Comparison of ENCODE assay signal across 1 cellular context in the genomic region with DNA sequence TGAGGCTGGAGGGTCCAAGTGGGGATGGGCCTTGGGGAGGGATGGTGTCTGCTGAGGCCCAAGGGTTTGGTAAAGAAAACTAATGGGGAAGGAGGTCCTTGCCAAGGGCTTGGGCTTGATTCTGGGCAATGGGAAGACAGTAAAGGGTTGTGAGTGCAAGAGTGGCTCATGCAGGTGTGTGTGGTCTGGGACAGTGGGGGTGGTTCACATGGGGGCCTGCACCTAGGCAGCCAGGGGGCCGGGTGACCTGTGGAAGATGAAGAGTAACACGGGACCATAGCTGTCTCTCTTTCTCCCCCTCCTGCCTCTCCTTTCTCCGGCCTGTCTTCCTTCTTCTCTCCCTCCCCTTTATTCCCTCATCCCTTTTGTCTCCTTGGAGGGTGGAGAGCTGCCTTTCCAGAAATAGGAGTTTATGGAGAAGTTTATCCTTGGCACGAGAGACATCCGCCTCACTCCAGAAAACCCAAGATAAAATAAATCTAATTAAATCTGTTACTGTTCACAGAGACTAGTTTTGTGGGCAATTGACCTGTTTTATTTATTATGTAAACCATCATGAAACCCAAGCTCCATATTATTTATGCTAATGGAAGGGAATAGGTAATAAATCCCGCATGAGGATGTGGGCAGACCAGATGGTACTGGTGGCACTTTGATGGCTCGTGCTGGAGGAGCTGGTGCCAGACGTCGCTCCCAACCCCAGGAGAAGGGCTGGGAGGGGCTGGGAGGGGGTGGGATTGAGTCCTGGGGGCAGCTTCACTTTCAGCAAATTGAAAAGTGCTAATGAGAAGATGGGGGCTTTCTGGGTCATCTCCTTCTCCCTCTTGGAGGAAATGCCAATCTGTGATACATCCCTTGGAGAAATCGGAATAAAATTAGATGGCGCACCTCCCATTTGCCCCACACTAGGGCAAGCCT.
TF ChIP-seq lines count a peak whose summit lies in the region.

No MANE protein-coding gene starts in this region.

TF ChIP-seq in H1, 55 proteins besides CTCF, POLR2A, EP300 and RAD21 (continued from another document):
- TF ChIP-seq, protein P1, sequence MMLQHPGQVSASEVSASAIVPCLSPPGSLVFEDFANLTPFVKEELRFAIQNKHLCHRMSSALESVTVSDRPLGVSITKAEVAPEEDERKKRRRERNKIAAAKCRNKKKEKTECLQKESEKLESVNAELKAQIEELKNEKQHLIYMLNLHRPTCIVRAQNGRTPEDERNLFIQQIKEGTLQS (IDR thresholded peaks at IDR 0.05; ENCODE audit: insufficient read depth, low read depth, low read length) = no peak
- TF ChIP-seq RXRA (IDR thresholded peaks at IDR 0.05; ENCODE audit: insufficient read depth, low read depth, low read length) = no peak
- TF ChIP-seq NANOG (IDR thresholded peaks at IDR 0.05; ENCODE audit: insufficient read depth, low read depth, low read length, poor library complexity, severe bottlenecking) = no peak
- no peak for TF ChIP-seq CHD2 (IDR thresholded peaks at IDR 0.05; ENCODE audit: low read length)
- no peak for TF ChIP-seq POU5F1 (IDR thresholded peaks at IDR 0.05; ENCODE audit: low read depth, low read length)
- no peak for TF ChIP-seq SAP30 (IDR thresholded peaks at IDR 0.05; ENCODE audit: insufficient read depth, insufficient replicate concordance, low read length)
- TF ChIP-seq SIX5 (IDR thresholded peaks at IDR 0.05; ENCODE audit: low read depth, low read length) = no peak
- TF ChIP-seq, protein P2, sequence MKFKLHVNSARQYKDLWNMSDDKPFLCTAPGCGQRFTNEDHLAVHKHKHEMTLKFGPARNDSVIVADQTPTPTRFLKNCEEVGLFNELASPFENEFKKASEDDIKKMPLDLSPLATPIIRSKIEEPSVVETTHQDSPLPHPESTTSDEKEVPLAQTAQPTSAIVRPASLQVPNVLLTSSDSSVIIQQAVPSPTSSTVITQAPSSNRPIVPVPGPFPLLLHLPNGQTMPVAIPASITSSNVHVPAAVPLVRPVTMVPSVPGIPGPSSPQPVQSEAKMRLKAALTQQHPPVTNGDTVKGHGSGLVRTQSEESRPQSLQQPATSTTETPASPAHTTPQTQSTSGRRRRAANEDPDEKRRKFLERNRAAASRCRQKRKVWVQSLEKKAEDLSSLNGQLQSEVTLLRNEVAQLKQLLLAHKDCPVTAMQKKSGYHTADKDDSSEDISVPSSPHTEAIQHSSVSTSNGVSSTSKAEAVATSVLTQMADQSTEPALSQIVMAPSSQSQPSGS (IDR thresholded peaks at IDR 0.05; ENCODE audit: low read length) = no peak
- no peak for TF ChIP-seq SP2 (IDR thresholded peaks at IDR 0.05; ENCODE audit: low read length)
- TF ChIP-seq, protein P3, sequence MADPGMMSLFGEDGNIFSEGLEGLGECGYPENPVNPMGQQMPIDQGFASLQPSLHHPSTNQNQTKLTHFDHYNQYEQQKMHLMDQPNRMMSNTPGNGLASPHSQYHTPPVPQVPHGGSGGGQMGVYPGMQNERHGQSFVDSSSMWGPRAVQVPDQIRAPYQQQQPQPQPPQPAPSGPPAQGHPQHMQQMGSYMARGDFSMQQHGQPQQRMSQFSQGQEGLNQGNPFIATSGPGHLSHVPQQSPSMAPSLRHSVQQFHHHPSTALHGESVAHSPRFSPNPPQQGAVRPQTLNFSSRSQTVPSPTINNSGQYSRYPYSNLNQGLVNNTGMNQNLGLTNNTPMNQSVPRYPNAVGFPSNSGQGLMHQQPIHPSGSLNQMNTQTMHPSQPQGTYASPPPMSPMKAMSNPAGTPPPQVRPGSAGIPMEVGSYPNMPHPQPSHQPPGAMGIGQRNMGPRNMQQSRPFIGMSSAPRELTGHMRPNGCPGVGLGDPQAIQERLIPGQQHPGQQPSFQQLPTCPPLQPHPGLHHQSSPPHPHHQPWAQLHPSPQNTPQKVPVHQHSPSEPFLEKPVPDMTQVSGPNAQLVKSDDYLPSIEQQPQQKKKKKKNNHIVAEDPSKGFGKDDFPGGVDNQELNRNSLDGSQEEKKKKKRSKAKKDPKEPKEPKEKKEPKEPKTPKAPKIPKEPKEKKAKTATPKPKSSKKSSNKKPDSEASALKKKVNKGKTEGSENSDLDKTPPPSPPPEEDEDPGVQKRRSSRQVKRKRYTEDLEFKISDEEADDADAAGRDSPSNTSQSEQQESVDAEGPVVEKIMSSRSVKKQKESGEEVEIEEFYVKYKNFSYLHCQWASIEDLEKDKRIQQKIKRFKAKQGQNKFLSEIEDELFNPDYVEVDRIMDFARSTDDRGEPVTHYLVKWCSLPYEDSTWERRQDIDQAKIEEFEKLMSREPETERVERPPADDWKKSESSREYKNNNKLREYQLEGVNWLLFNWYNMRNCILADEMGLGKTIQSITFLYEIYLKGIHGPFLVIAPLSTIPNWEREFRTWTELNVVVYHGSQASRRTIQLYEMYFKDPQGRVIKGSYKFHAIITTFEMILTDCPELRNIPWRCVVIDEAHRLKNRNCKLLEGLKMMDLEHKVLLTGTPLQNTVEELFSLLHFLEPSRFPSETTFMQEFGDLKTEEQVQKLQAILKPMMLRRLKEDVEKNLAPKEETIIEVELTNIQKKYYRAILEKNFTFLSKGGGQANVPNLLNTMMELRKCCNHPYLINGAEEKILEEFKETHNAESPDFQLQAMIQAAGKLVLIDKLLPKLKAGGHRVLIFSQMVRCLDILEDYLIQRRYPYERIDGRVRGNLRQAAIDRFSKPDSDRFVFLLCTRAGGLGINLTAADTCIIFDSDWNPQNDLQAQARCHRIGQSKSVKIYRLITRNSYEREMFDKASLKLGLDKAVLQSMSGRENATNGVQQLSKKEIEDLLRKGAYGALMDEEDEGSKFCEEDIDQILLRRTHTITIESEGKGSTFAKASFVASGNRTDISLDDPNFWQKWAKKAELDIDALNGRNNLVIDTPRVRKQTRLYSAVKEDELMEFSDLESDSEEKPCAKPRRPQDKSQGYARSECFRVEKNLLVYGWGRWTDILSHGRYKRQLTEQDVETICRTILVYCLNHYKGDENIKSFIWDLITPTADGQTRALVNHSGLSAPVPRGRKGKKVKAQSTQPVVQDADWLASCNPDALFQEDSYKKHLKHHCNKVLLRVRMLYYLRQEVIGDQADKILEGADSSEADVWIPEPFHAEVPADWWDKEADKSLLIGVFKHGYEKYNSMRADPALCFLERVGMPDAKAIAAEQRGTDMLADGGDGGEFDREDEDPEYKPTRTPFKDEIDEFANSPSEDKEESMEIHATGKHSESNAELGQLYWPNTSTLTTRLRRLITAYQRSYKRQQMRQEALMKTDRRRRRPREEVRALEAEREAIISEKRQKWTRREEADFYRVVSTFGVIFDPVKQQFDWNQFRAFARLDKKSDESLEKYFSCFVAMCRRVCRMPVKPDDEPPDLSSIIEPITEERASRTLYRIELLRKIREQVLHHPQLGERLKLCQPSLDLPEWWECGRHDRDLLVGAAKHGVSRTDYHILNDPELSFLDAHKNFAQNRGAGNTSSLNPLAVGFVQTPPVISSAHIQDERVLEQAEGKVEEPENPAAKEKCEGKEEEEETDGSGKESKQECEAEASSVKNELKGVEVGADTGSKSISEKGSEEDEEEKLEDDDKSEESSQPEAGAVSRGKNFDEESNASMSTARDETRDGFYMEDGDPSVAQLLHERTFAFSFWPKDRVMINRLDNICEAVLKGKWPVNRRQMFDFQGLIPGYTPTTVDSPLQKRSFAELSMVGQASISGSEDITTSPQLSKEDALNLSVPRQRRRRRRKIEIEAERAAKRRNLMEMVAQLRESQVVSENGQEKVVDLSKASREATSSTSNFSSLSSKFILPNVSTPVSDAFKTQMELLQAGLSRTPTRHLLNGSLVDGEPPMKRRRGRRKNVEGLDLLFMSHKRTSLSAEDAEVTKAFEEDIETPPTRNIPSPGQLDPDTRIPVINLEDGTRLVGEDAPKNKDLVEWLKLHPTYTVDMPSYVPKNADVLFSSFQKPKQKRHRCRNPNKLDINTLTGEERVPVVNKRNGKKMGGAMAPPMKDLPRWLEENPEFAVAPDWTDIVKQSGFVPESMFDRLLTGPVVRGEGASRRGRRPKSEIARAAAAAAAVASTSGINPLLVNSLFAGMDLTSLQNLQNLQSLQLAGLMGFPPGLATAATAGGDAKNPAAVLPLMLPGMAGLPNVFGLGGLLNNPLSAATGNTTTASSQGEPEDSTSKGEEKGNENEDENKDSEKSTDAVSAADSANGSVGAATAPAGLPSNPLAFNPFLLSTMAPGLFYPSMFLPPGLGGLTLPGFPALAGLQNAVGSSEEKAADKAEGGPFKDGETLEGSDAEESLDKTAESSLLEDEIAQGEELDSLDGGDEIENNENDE (IDR thresholded peaks at IDR 0.05; ENCODE audit: insufficient replicate concordance, low read length) = no peak
- no peak for TF ChIP-seq GTF2F1 (IDR thresholded peaks at IDR 0.05; ENCODE audit: borderline replicate concordance, low read depth, low read length)
- no peak for TF ChIP-seq SRF (IDR thresholded peaks at IDR 0.05; ENCODE audit: low read depth, low read length)
- TF ChIP-seq JUND (IDR thresholded peaks at IDR 0.05; ENCODE audit: low read length) = no peak
- TF ChIP-seq CBX8 (IDR thresholded peaks at IDR 0.05; ENCODE audit: borderline replicate concordance, low read depth, low read length) = no peak
- no peak for TF ChIP-seq BCL11A (IDR thresholded peaks at IDR 0.05; ENCODE audit: low read depth in 2 of 2, low read length in 2 of 2)
- TF ChIP-seq ASH2L (IDR thresholded peaks at IDR 0.05; ENCODE audit: low read length) = no peak
